ENCODE assay signal across 23 cellular contexts in the genomic region with DNA sequence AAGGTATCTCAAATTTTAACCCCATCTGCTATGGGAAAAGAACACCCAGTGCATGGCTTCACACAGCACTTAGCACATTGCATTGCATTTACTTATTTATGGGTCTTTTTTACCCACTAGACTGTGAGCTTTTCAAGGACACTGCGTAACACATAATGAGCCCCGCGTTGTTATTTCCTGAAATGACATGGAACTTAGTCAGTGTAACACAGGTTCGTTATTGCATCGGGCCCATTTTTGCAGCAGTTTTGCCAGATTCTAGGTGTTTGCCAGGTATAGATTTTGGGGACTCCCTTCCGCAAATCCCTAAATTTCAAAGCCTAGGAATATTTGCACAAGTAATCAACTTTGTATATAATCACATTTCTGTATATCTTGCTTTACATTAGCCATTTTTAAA.
"Had no signal": no experiment of that assay in that cellular context is flagged by ENCODE, and none has a peak within 500 bp of the region (broad histone marks: within the 10 kb centered on the region; RNA-seq: fewer than 3 reads in every experiment).

No MANE protein-coding gene starts in this region.

- DNase-seq: cortex of kidney; effector CD8-positive, alpha-beta T cell; effector memory CD8-positive, alpha-beta T cell; endodermal cell; erythroblast; esophagus squamous epithelium; foreskin fibroblast; foreskin melanocyte; gastrocnemius medialis; glutamatergic neuron; head of caudate nucleus; heart right ventricle; hippocampal formation; left cardiac atrium; left lung; left ventricle myocardium superior; lower lobe of right lung; mesenchymal stem cell; mucosa of descending colon; naive B cell had no signal

- H3K36me3 Mint-ChIP-seq: mesothelial cell of epicardium, naive B cell had no signal

- H3K27ac Mint-ChIP-seq: dendritic cell treated with granulocyte-macrophage colony-stimulating factor and Interleukin-4, amounts not matched to agents 40 ng/mL and 50 ng/mL, for 4 days; effector memory CD8-positive, alpha-beta T cell; endodermal cell; mesothelial cell of epicardium; naive B cell had no signal

- H3K4me3 Mint-ChIP-seq: dendritic cell treated with granulocyte-macrophage colony-stimulating factor and Interleukin-4, amounts not matched to agents 40 ng/mL and 50 ng/mL, for 4 days; effector memory CD8-positive, alpha-beta T cell; endodermal cell; mesothelial cell of epicardium; naive B cell had no signal

- H3K4me1 Mint-ChIP-seq: mesothelial cell of epicardium, naive B cell had no signal

- H3K27me3 Mint-ChIP-seq: dendritic cell treated with granulocyte-macrophage colony-stimulating factor and Interleukin-4, amounts not matched to agents 40 ng/mL and 50 ng/mL, for 4 days; effector memory CD8-positive, alpha-beta T cell; naive B cell had no signal

- ATAC-seq: effector memory CD8-positive, alpha-beta T cell; esophagus mucosa; gastrocnemius medialis; heart right ventricle; left cardiac atrium; left lung; left ventricle myocardium superior; lower lobe of right lung; mucosa of descending colon had no signal

- H3K9me3 Mint-ChIP-seq: dendritic cell treated with granulocyte-macrophage colony-stimulating factor and Interleukin-4, amounts not matched to agents 40 ng/mL and 50 ng/mL, for 4 days; effector memory CD8-positive, alpha-beta T cell; endodermal cell; mesothelial cell of epicardium had no signal
